In genomic region chr10:4025339-4025738, GRCh38 we compare ENCODE assay signal across 13 cellular contexts.
DNase-seq lines count a peak whose midpoint lies in the region; ATAC-seq and TF ChIP-seq lines count a peak whose summit lies in the region.
"Had no signal": no experiment of that assay in that cellular context is flagged by ENCODE, and none has a peak within 500 bp of the region (broad histone marks: within the 10 kb centered on the region; RNA-seq: fewer than 3 reads in every experiment).

No MANE protein-coding gene starts in this region.

- H3K36me3 ChIP-seq in IMR-90 (ENCODE audit: control insufficient read depth, insufficient read depth, low read length) (no peaks in the 10 kb centered on the region), mesenchymal stem cell (ENCODE audit: control insufficient read depth in 1 of 2, insufficient read depth in 2 of 2, low read depth in 1 of 2, low read length in 2 of 2) (no peaks in the 10 kb centered on the region)
- H3K36me3 ChIP-seq: BE2C, HAP-1 had no signal

- intact Hi-C loops in IMR-90 (cut with micrococcal nuclease): no loop called here

- ATAC-seq in IMR-90 (ENCODE audit: low read depth) (no peak), GM19463 (IDR thresholded peaks at IDR 0.05; ENCODE audit: unreplicated experiment) (no peak)
- ATAC-seq: A549, GM12878, HepG2 had no signal

- H3K27me3 ChIP-seq in IMR-90 (ENCODE audit: control insufficient read depth, insufficient read depth, low read length): no peaks in the 10 kb centered on the region
- H3K27me3 ChIP-seq in mesenchymal stem cell (ENCODE audit: control insufficient read depth in 1 of 2, insufficient read depth in 1 of 2, low read length in 2 of 2): no peaks in the 10 kb centered on the region
- H3K27me3 ChIP-seq: BE2C had no signal

- dilution Hi-C loops in IMR-90 (cut with HindIII; ENCODE audit: low sequenced_read_pairs, unreplicated experiment): no loop called here

- TF ChIP-seq CTCF in IMR-90 (conservative IDR thresholded peaks at IDR 0.05; ENCODE audit: low read depth, low read length): no peak

- H4K91ac ChIP-seq in IMR-90 (ENCODE audit: insufficient read depth, low read depth, low read length) (no peak overlapping the region), mesenchymal stem cell (ENCODE audit: low read length) (peak overlapping the region; percentile 41)

- H3K18ac ChIP-seq in IMR-90 (ENCODE audit: low read depth, low read length): no peak overlapping the region
- no peak overlapping the region for H3K18ac ChIP-seq in mesenchymal stem cell (ENCODE audit: low read depth in 1 of 2, low read length in 2 of 2)

- H3K4me2 ChIP-seq in IMR-90 (ENCODE audit: low read depth, low read length) (no peak overlapping the region), mesenchymal stem cell (ENCODE audit: low read length, poor library complexity, severe bottlenecking) (no peak overlapping the region)
- H3K4me2 ChIP-seq: A549 had no signal

- H4K20me1 ChIP-seq in IMR-90 (ENCODE audit: insufficient read depth, low read length): no peaks in the 10 kb centered on the region

- H2BK120ac ChIP-seq in IMR-90 (ENCODE audit: low read depth, low read length) (no peak overlapping the region), mesenchymal stem cell (ENCODE audit: low read depth, low read length) (no peak overlapping the region)

- no peak overlapping the region for H3K56ac ChIP-seq in IMR-90 (ENCODE audit: extremely low read depth, insufficient read depth, low read length)

- H2BK20ac ChIP-seq in IMR-90 (ENCODE audit: low read depth, low read length): no peak overlapping the region

- H3K4me3 ChIP-seq in IMR-90 (ENCODE audit: insufficient read depth, low read depth, low read length) (no peak overlapping the region), mesenchymal stem cell (ENCODE audit: insufficient read depth in 1 of 2, low read depth in 1 of 2, low read length in 2 of 2) (no peak overlapping the region)
- H3K4me3 ChIP-seq: A549, GM12878, HAP-1 had no signal

- in situ Hi-C loops in IMR-90 (cut with MboI; ENCODE audit: low sequenced_read_pairs): no loop called here

- no peak overlapping the region for H2BK5ac ChIP-seq in IMR-90 (ENCODE audit: low read depth, low read length, poor library complexity, severe bottlenecking)
- H2BK5ac ChIP-seq in mesenchymal stem cell (ENCODE audit: low read depth, low read length, poor library complexity, severe bottlenecking): peak overlapping the region; percentile 46

- no peak overlapping the region for H3K23ac ChIP-seq in IMR-90 (ENCODE audit: low read depth, low read length)
- H3K23ac ChIP-seq in mesenchymal stem cell (ENCODE audit: low read length in 2 of 2): no peak overlapping the region

- POLR2A ChIA-PET in IMR-90 (lab: Charles Lee; ENCODE audit: unreplicated experiment): no interaction called here

- TF ChIP-seq RAD21 in IMR-90 (IDR thresholded peaks at IDR 0.05; ENCODE audit: low read length): no peak

- no TSS peak for BruUV-seq in IMR-90 (replicated peaks; lab: Mats Ljungman, UMichigan)

- no peak overlapping the region for H2AK9ac ChIP-seq in IMR-90 (replicated peaks; ENCODE audit: low read depth, low read length, poor library complexity)

- WGBS in IMR-90 (ENCODE audit: extremely low coverage in 2 of 2, insufficient read length in 1 of 2), 2 experiments: no CpG with 5 or more reads among the region's 4 CpGs
- WGBS in mesenchymal stem cell: 77% methylated on average over 3 of the region's 4 CpGs

- no peak overlapping the region for H2AFZ ChIP-seq in IMR-90 (replicated peaks; ENCODE audit: low read length, poor library complexity)
- no peak overlapping the region for H2AFZ ChIP-seq in mesenchymal stem cell (ENCODE audit: low read depth, low read length)

- H3K27ac ChIP-seq in IMR-90 (ENCODE audit: insufficient read depth, low read length): no peak overlapping the region
- no peak overlapping the region for H3K27ac ChIP-seq in mesenchymal stem cell (ENCODE audit: low read length, poor library complexity, severe bottlenecking)
- H3K27ac ChIP-seq: A549 had no signal

- DNase-seq in EH (ENCODE audit: low read depth) (peak; percentile 4), IMR-90 (no peak), mesenchymal stem cell (no peak), SKM-1 treated with dmso at 0.1 percent for 144 hours (lab: John Stamatoyannopoulos, UW; ENCODE audit: unreplicated experiment) (no peak)
- DNase-seq in activated CD4-positive, CD25-positive, alpha-beta regulatory T cell (lab: John Stamatoyannopoulos, UW): no peak
- DNase-seq: BE2C; Caco-2; CD8-positive, alpha-beta memory T cell had no signal

- H4K8ac ChIP-seq in IMR-90 (ENCODE audit: low read depth in 2 of 2, low read length in 2 of 2) (no peak overlapping the region), mesenchymal stem cell (ENCODE audit: low read length) (peak overlapping the region; percentile 24)

- H3K9me1 ChIP-seq in IMR-90 (ENCODE audit: insufficient read depth, low read length): peaks cover 4% of the 10 kb centered on the region; the same call in 1 of the 2 replicates

- H3K9ac ChIP-seq in IMR-90 (ENCODE audit: low read depth, low read length) (no peak overlapping the region), mesenchymal stem cell (ENCODE audit: low read length) (no peak overlapping the region)

- H3K4me1 ChIP-seq in IMR-90 (ENCODE audit: control insufficient read depth, insufficient read depth, low read length) (peaks cover 5% of the 10 kb centered on the region; the same call in 1 of the 2 replicates), mesenchymal stem cell (ENCODE audit: control insufficient read depth, insufficient read depth, low read depth, low read length) (peaks cover 6% of the 10 kb centered on the region)
- H3K4me1 ChIP-seq: A549, HAP-1 had no signal

- H4K5ac ChIP-seq in IMR-90 (ENCODE audit: low read depth, low read length): no peak overlapping the region

- H3K4ac ChIP-seq in IMR-90 (ENCODE audit: low read depth, low read length) (no peak overlapping the region), mesenchymal stem cell (ENCODE audit: low read depth in 1 of 2, low read length in 2 of 2) (no peak overlapping the region)

- H2AK5ac ChIP-seq in IMR-90 (ENCODE audit: low read depth, low read length) (no peak overlapping the region; the same call in 1 of the 2 replicates), mesenchymal stem cell (ENCODE audit: low read length, severe bottlenecking) (no peak overlapping the region)

- CTCF ChIA-PET in IMR-90 (lab: Yijun Ruan, JAX): no interaction called here

- H2BK15ac ChIP-seq in IMR-90 (ENCODE audit: low read depth, low read length) (no peak overlapping the region; the same call in 2 of the 3 replicates), mesenchymal stem cell (ENCODE audit: low read depth, poor library complexity, severe bottlenecking) (no peak overlapping the region)

- peak overlapping the region; percentile 27 to 88 for H2BK12ac ChIP-seq in mesenchymal stem cell (ENCODE audit: low read length in 2 of 2)

- H3K9me3 ChIP-seq in IMR-90 (ENCODE audit: control insufficient read depth, insufficient read depth, low read length): no peaks in the 10 kb centered on the region
- H3K9me3 ChIP-seq in mesenchymal stem cell (ENCODE audit: control insufficient read depth, low read length): no peaks in the 10 kb centered on the region
- H3K9me3 ChIP-seq: A549, BE2C, Caco-2, HAP-1 had no signal

- H3K14ac ChIP-seq in IMR-90 (replicated peaks; ENCODE audit: low read depth, low read length) (0 out of 2 replicates have a peak overlapping the region, but pooled peaks have one; percentile 32), mesenchymal stem cell (ENCODE audit: low read length in 2 of 2) (no peak overlapping the region)

- no peak for TF ChIP-seq POLR2A in IMR-90 (IDR thresholded peaks at IDR 0.05; ENCODE audit: low read depth, low read length)

- H3K79me1 ChIP-seq in IMR-90 (ENCODE audit: low read depth in 1 of 2, low read length in 2 of 2): no peaks in the 10 kb centered on the region
- H3K79me1 ChIP-seq in mesenchymal stem cell (replicated peaks; ENCODE audit: low read length, poor library complexity, severe bottlenecking): no peaks in the 10 kb centered on the region

TF ChIP-seq in IMR-90, 13 proteins besides CTCF, POLR2A, EP300 and RAD21:
- TF ChIP-seq ELK1 (IDR thresholded peaks at IDR 0.05; ENCODE audit: borderline replicate concordance, low read depth, low read length) (no peak), CHD1 (IDR thresholded peaks at IDR 0.05; ENCODE audit: low read depth, low read length) (no peak), MXI1 (IDR thresholded peaks at IDR 0.05; ENCODE audit: borderline replicate concordance, low read depth, low read length) (no peak), RCOR1 (IDR thresholded peaks at IDR 0.05; ENCODE audit: insufficient replicate concordance, low read length) (no peak), SMC3 (IDR thresholded peaks at IDR 0.05; ENCODE audit: low read depth, low read length) (no peak), MAFK (IDR thresholded peaks at IDR 0.05; ENCODE audit: low read depth, low read length) (no peak), FOS (IDR thresholded peaks at IDR 0.05; ENCODE audit: low read depth, low read length) (no peak), BHLHE40 (IDR thresholded peaks at IDR 0.05; ENCODE audit: low read depth, low read length) (no peak)
TF ChIP-seq in IMR-90: peak in this region for 0.
